ENCODE assay signal across 8 cellular contexts in genomic region chr19:10544242-10544752, GRCh38. TPM values are rescaled to one million over a fixed set of nuclear protein-coding genes. Genes with fewer than 3 reads are reported as not detected.
DNase-seq lines count a peak whose midpoint lies in the region; ATAC-seq and TF ChIP-seq lines count a peak whose summit lies in the region.

No MANE protein-coding gene starts in this region.

- TF ChIP-seq CTCF in PC-3 (conservative IDR thresholded peaks at IDR 0.05; ENCODE audit: low read depth, low read length) (no peak), coronary artery (IDR thresholded peaks at IDR 0.05) (no peak), mucosa of descending colon (IDR thresholded peaks at IDR 0.05) (no peak), vagina (IDR thresholded peaks at IDR 0.05) (no peak)

- peak overlapping the region; percentile 95 for H3K4me3 ChIP-seq in PC-3 (ENCODE audit: low read length)
- peak overlapping the region; percentile 89 for H3K4me3 ChIP-seq in coronary artery
- peak overlapping the region; percentile 95 for H3K4me3 ChIP-seq in mucosa of descending colon
- H3K4me3 ChIP-seq in vagina = peak overlapping the region; percentile 88 to 93

- H3K4me2 ChIP-seq in PC-3 (ENCODE audit: low read length) = peak overlapping the region; percentile 88

- 0 out of 2 replicates have a peak, but pooled peaks cover 9% of the 10 kb centered on the region for H3K4me1 ChIP-seq in PC-3 (ENCODE audit: insufficient read depth, low read length)
- H3K4me1 ChIP-seq in mucosa of descending colon (ENCODE audit: low read depth) = peaks cover 19% of the 10 kb centered on the region
- H3K4me1 ChIP-seq in vagina = peaks cover 27% of the 10 kb centered on the region

- intact Hi-C loops in PC-3 (cut with micrococcal nuclease) (no loop called here), mucosa of descending colon (cut with DNase I, micrococcal nuclease) (no loop called here), vagina (cut with DNase I) (no loop called here)

- H4K20me1 ChIP-seq in PC-3 (ENCODE audit: low read length) = no peaks in the 10 kb centered on the region

- no peak for TF ChIP-seq POLR2A in vagina (IDR thresholded peaks at IDR 0.05)

- TSS peak; percentile 69 for BruUV-seq in PC-3 (replicated peaks; lab: Mats Ljungman, UMichigan)

- peaks cover 26% of the 10 kb centered on the region for H3K79me2 ChIP-seq in PC-3 (ENCODE audit: low read length)

- CTCF ChIA-PET in PC-3 (lab: Charles Lee) = interaction anchor here (0.6 kb wide), 1 partner anchor 24 kb away, joined by 3 read pairs; no protein-coding TSS in a partner anchor

- ATAC-seq in PC-3 (peak; percentile 48), mucosa of descending colon (peak; percentile 72), HG03196 (IDR thresholded peaks at IDR 0.05; ENCODE audit: unreplicated experiment) (no peak), HG02884 (IDR thresholded peaks at IDR 0.05; ENCODE audit: unreplicated experiment) (no peak)

- H3K36me3 ChIP-seq in PC-3 (ENCODE audit: low read depth, low read length) (peaks cover 4% of the 10 kb centered on the region; the same call in 1 of the 2 replicates), mucosa of descending colon (ENCODE audit: low read depth) (peaks cover 10% of the 10 kb centered on the region), vagina (peaks cover 0 to 29% of the 10 kb centered on the region in 2 donors)

- H3K27ac ChIP-seq in PC-3 (ENCODE audit: low read length) (no peak overlapping the region), coronary artery (peak overlapping the region; percentile 91 to 95), vagina (peak overlapping the region; percentile 94)

- H3K9ac ChIP-seq in PC-3 (ENCODE audit: low read length) = peak overlapping the region; percentile 83

- no peaks in the 10 kb centered on the region for H3K9me3 ChIP-seq in PC-3 (ENCODE audit: low read length)
- no peaks in the 10 kb centered on the region for H3K9me3 ChIP-seq in mucosa of descending colon
- H3K9me3 ChIP-seq in vagina = no peaks in the 10 kb centered on the region

- DNase-seq in stimulated activated CD4-positive, alpha-beta T cell treated with anti-CD3 and anti-CD28 coated beads, Interleukin-1b, Interleukin-23, amount 100 ng/mL, for 48 hours = peak; percentile 15
- DNase-seq in stimulated activated CD4-positive, alpha-beta T cell treated with anti-CD3 and anti-CD28 coated beads, Interleukin-4, amount 100 ng/mL, for 24 hours = no peak
- DNase-seq in PC-3 = no peak
- no peak for DNase-seq in coronary artery (ENCODE audit: low spot score)
- peak; percentile 82 to 89 (median 82) for DNase-seq in mucosa of descending colon
- DNase-seq in vagina (ENCODE audit: extremely low spot score in 2 of 2) = no peak

- peak overlapping the region; percentile 81 for H2AFZ ChIP-seq in PC-3 (ENCODE audit: low read length)

- H3F3A ChIP-seq in PC-3 (ENCODE audit: low read length, unreplicated experiment) = no peaks in the 10 kb centered on the region

- H3K27me3 ChIP-seq in PC-3 (ENCODE audit: low read length) (no peaks in the 10 kb centered on the region), vagina (no peaks in the 10 kb centered on the region)

- no peaks in the 10 kb centered on the region for H3K9me2 ChIP-seq in PC-3 (replicated peaks; ENCODE audit: low read length)

- POLR2A ChIA-PET in PC-3 (lab: Charles Lee; ENCODE audit: unreplicated experiment) = no interaction called here

RNA-seq across cellular contexts. Expression of gene ATG4D, which starts 0.6 kb away (rescaled TPM):
- total RNA-seq in PC-3 (2014; rRNA removed) = 53.2 and 65.9 TPM in 2 replicates
- total RNA-seq in mucosa of descending colon = 100 to 1,000 TPM in 1 of 3 donors, 10 to 100 TPM in 2; 63.0 to 119 (median 93.5) TPM
- total RNA-seq in vagina = 18.2 TPM

RNA-seq across cellular contexts. Expression of gene KRI1, which starts 21.5 kb away (rescaled TPM):
- total RNA-seq in PC-3 (2014; rRNA removed) (52.9 and 72.6 TPM in 2 replicates), mucosa of descending colon (10 to 100 TPM; 12.0 to 23.3 (median 17.0) TPM), vagina (21.6 TPM)

RNA-seq across cellular contexts. Expression of gene CDKN2D, which starts 24.5 kb away (rescaled TPM):
- total RNA-seq in PC-3 (2014; rRNA removed) (17.1 and 22.5 TPM in 2 replicates), mucosa of descending colon (10 to 100 TPM in 2 of 3 donors, 1 to 10 TPM in 1; 6.1 to 12.1 (median 11.9) TPM), vagina (22.8 TPM)

RNA-seq across cellular contexts. Expression of gene S1PR5, which starts 27.1 kb away (rescaled TPM):
- 2.4 and 4.1 TPM in 2 replicates for total RNA-seq in PC-3 (2014; rRNA removed)
- total RNA-seq in mucosa of descending colon = under 1 TPM in 2 of 3 donors, not detected in 1; 0.23 to 0.31 TPM
- total RNA-seq in vagina = 36.6 TPM

RNA-seq across cellular contexts. Expression of gene KEAP1, which starts 41.1 kb away (rescaled TPM):
- total RNA-seq in PC-3 (2014; rRNA removed) (151 and 184 TPM in 2 replicates), mucosa of descending colon (10 to 100 TPM; 57.5 to 75.7 (median 61.0) TPM), vagina (53.5 TPM)

Comparison
In these comparisons a context has a peak if more than half of its experiments do, and no peak if none do; other contexts are left out.
1. DNase-seq: peak in stimulated activated CD4-positive, alpha-beta T cell treated with anti-CD3 and anti-CD28 coated beads, Interleukin-1b, Interleukin-23, amount 100 ng/mL, for 48 hours (single experiment) and mucosa of descending colon (3 of 3); none in stimulated activated CD4-positive, alpha-beta T cell treated with anti-CD3 and anti-CD28 coated beads, Interleukin-4, amount 100 ng/mL, for 24 hours (single experiment), PC-3 (single experiment), coronary artery (single experiment) and vagina (0 of 2).
2. ATAC-seq: peak in PC-3 (single experiment) and mucosa of descending colon (single experiment); none in HG03196 (single experiment) and HG02884 (single experiment).
3. Peak in every context shown above with its lines, with median percentiles within 50 percentile points of each other: H3K4me3 ChIP-seq.